ENCODE assay signal across 19 cellular contexts in the genomic region with DNA sequence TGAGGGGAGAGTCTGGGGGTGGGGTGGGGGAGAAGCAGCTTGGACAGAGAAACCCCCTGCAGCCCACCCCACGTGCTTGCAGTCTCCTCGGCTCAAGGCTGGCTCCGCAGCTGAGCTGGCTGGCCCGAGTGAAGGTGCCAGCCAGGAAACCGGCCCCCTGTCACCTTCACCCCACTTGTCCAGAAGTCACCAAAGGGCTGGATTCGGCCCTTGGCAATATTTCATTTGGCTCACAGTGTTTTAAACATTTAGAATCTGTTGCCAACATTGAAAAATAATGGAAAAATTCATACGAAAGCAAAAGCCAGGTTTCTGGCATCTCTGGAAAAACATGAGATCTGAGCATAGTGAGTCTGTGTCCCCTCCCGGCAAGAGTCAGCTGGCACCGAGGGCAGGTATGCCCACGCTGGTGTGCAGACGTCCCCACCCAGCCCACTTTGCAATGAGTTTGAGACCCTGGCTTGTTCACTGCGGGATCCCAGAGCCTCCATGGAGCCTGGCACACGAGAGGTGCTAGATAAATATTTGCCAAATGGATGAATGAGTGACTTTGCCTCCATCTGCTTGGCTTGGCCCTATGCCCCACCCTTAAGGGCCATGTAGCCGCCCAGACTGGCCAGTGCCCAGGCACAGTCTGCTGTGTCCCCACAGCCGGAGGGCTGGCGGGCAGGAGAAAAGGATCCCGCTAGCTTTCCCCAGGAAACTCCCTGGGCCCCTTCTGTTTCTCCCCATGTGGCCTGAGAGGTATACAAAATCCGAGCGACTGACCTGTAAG. TPM values are rescaled to one million over a fixed set of nuclear protein-coding genes. Genes with fewer than 3 reads are reported as not detected.
DNase-seq lines count a peak whose midpoint lies in the region; ATAC-seq and TF ChIP-seq lines count a peak whose summit lies in the region.
"Had no signal": no experiment of that assay in that cellular context is flagged by ENCODE, and none has a peak within 500 bp of the region (broad histone marks: within the 10 kb centered on the region; RNA-seq: fewer than 3 reads in every experiment).

No MANE protein-coding gene starts in this region.

- TF ChIP-seq CTCF in Caco-2 (IDR thresholded peaks at IDR 0.05; ENCODE audit: insufficient read depth in 1 of 2, low read depth in 1 of 2, low read length in 1 of 2, severe bottlenecking in 1 of 2, unreplicated experiment in 1 of 2): no peak
- TF ChIP-seq CTCF in osteoblast (IDR thresholded peaks at IDR 0.05; ENCODE audit: extremely low read depth, low read depth, low read length): no peak
- TF ChIP-seq CTCF in GM20000 (IDR thresholded peaks at IDR 0.05; ENCODE audit: extremely low read depth, missing control alignments): no peak

- no peaks in the 10 kb centered on the region for H3K9me3 Mint-ChIP-seq in Caco-2 (ENCODE audit: unreplicated experiment)
- no peaks in the 10 kb centered on the region for H3K9me3 Mint-ChIP-seq in stimulated activated naive CD8-positive, alpha-beta T cell treated with anti-CD3 and anti-CD28 coated beads, Interleukin-15, amount 100 ng/mL, for 72 hours
- H3K9me3 Mint-ChIP-seq: dendritic cell treated with granulocyte-macrophage colony-stimulating factor and Interleukin-4, amounts not matched to agents 40 ng/mL and 50 ng/mL, for 4 days; natural killer cell; stimulated activated naive B cell treated with anti-CD40 and anti-IgM and Interleukin-4, amounts not matched to agents 10 μg/mL and 1 μg/mL and 100 μg/mL, for 72 hours had no signal

- no peak overlapping the region for H3K4me3 Mint-ChIP-seq in Caco-2 (ENCODE audit: unreplicated experiment)
- no peak overlapping the region for H3K4me3 Mint-ChIP-seq in stimulated activated naive CD8-positive, alpha-beta T cell treated with anti-CD3 and anti-CD28 coated beads, Interleukin-15, amount 100 ng/mL, for 72 hours
- H3K4me3 Mint-ChIP-seq: dendritic cell treated with granulocyte-macrophage colony-stimulating factor and Interleukin-4, amounts not matched to agents 40 ng/mL and 50 ng/mL, for 4 days; natural killer cell; stimulated activated naive B cell treated with anti-CD40 and anti-IgM and Interleukin-4, amounts not matched to agents 10 μg/mL and 1 μg/mL and 100 μg/mL, for 72 hours had no signal

- H3K27me3 ChIP-seq in Caco-2 (replicated peaks; ENCODE audit: control insufficient read depth, insufficient read depth, low read length): no peaks in the 10 kb centered on the region
- H3K27me3 ChIP-seq in osteoblast (ENCODE audit: insufficient read depth, low read length): no peaks in the 10 kb centered on the region
- H3K27me3 ChIP-seq: Peyer's patch, uterus had no signal

- intact Hi-C loops in Caco-2 (cut with micrococcal nuclease; ENCODE audit: unreplicated experiment): no loop called here

- H3K27ac ChIP-seq in osteoblast (ENCODE audit: low read depth, low read length): no peak overlapping the region
- H3K27ac ChIP-seq: GM23248, Peyer's patch, uterus had no signal

- H2AFZ ChIP-seq in osteoblast (ENCODE audit: low read length): peak overlapping the region; percentile 15
- H2AFZ ChIP-seq: GM23248 had no signal

- DNase-seq in Caco-2: no peak
- DNase-seq in NCI-H345 (lab: John Stamatoyannopoulos, UW): peak; percentile 57
- DNase-seq in cerebellar nuclear complex (lab: John Stamatoyannopoulos, UW): peak; percentile 56 to 89
- peak; percentile 31 for DNase-seq in osteoblast (ENCODE audit: insufficient read length, low spot score, missing footprints)
- no peak for DNase-seq in D341Med (ENCODE audit: low spot score)
- DNase-seq in stimulated activated naive CD8-positive, alpha-beta T cell treated with anti-CD3 and anti-CD28 coated beads, Interleukin-15, amount 100 ng/mL, for 72 hours: no peak
- no peak for DNase-seq in GM20000 (ENCODE audit: low spot score)
- DNase-seq in activated effector memory CD4-positive, alpha-beta T cell treated with Interleukin-2 at 50 U/mL for 16 hours: no peak
- DNase-seq: activated CD4-positive, alpha-beta T cell treated with anti-CD3 and anti-CD28 coated beads for 4 hours; GM23248; natural killer cell; NCI-H526 treated with DMSO at 0.1 percent for 48 hours; Peyer's patch; stimulated activated naive B cell treated with anti-CD40 and anti-IgM and Interleukin-4, amounts not matched to agents 10 μg/mL and 1 μg/mL and 100 μg/mL, for 72 hours; uterus had no signal

- peaks cover 10% of the 10 kb centered on the region for H3K36me3 Mint-ChIP-seq in Caco-2 (ENCODE audit: insufficient read depth, unreplicated experiment)
- H3K36me3 Mint-ChIP-seq: natural killer cell; stimulated activated naive B cell treated with anti-CD40 and anti-IgM and Interleukin-4, amounts not matched to agents 10 μg/mL and 1 μg/mL and 100 μg/mL, for 72 hours had no signal

- H4K20me1 ChIP-seq in osteoblast (ENCODE audit: insufficient read depth, low read length): no peaks in the 10 kb centered on the region

- H3K4me1 ChIP-seq in Caco-2 (no peaks in the 10 kb centered on the region), osteoblast (ENCODE audit: insufficient read depth, low read length) (peaks cover 4% of the 10 kb centered on the region)
- H3K4me1 ChIP-seq: Peyer's patch, uterus had no signal

- POLR2A ChIA-PET in Caco-2 (lab: Charles Lee): no interaction called here

- CTCF ChIA-PET in Caco-2 (lab: Charles Lee): no interaction called here

- peak overlapping the region; percentile 35 for H3K27ac Mint-ChIP-seq in Caco-2 (ENCODE audit: unreplicated experiment)
- no peak overlapping the region for H3K27ac Mint-ChIP-seq in stimulated activated naive CD8-positive, alpha-beta T cell treated with anti-CD3 and anti-CD28 coated beads, Interleukin-15, amount 100 ng/mL, for 72 hours
- H3K27ac Mint-ChIP-seq: dendritic cell treated with granulocyte-macrophage colony-stimulating factor and Interleukin-4, amounts not matched to agents 40 ng/mL and 50 ng/mL, for 4 days; natural killer cell; stimulated activated naive B cell treated with anti-CD40 and anti-IgM and Interleukin-4, amounts not matched to agents 10 μg/mL and 1 μg/mL and 100 μg/mL, for 72 hours had no signal

- H3K79me2 ChIP-seq in osteoblast (ENCODE audit: insufficient read depth, low read length): no peaks in the 10 kb centered on the region

- ATAC-seq in stimulated activated naive CD8-positive, alpha-beta T cell treated with anti-CD3 and anti-CD28 coated beads, Interleukin-15, amount 100 ng/mL, for 72 hours: no peak
- ATAC-seq: natural killer cell; stimulated activated naive B cell treated with anti-CD40 and anti-IgM and Interleukin-4, amounts not matched to agents 10 μg/mL and 1 μg/mL and 100 μg/mL, for 72 hours had no signal

- H3K4me3 ChIP-seq in Caco-2 (ENCODE audit: low read depth, low read length) (no peak overlapping the region), osteoblast (ENCODE audit: insufficient read depth, low read length) (no peak overlapping the region)
- H3K4me3 ChIP-seq: GM23248, Peyer's patch, uterus had no signal

- BruUV-seq in Caco-2 (replicated peaks; lab: Mats Ljungman, UMichigan): no TSS peak

- H3K9me3 ChIP-seq in Caco-2 (no peaks in the 10 kb centered on the region), osteoblast (ENCODE audit: low read depth, low read length) (no peaks in the 10 kb centered on the region)
- H3K9me3 ChIP-seq: Peyer's patch, uterus had no signal

- H3K27me3 Mint-ChIP-seq in Caco-2 (ENCODE audit: insufficient read depth, unreplicated experiment): no peaks in the 10 kb centered on the region
- no peaks in the 10 kb centered on the region for H3K27me3 Mint-ChIP-seq in stimulated activated naive CD8-positive, alpha-beta T cell treated with anti-CD3 and anti-CD28 coated beads, Interleukin-15, amount 100 ng/mL, for 72 hours

- no peaks in the 10 kb centered on the region; the same call in 1 of the 2 replicates for H3K36me3 ChIP-seq in Caco-2 (ENCODE audit: control insufficient read depth, insufficient read depth, low read length)
- no peaks in the 10 kb centered on the region for H3K36me3 ChIP-seq in osteoblast (ENCODE audit: insufficient read depth, low read length)
- H3K36me3 ChIP-seq: Peyer's patch, uterus had no signal

- H3K4me1 Mint-ChIP-seq in Caco-2 (ENCODE audit: low read depth, unreplicated experiment): no peaks in the 10 kb centered on the region
- H3K4me1 Mint-ChIP-seq in stimulated activated naive CD8-positive, alpha-beta T cell treated with anti-CD3 and anti-CD28 coated beads, Interleukin-15, amount 100 ng/mL, for 72 hours: no peaks in the 10 kb centered on the region
- H3K4me1 Mint-ChIP-seq: natural killer cell; stimulated activated naive B cell treated with anti-CD40 and anti-IgM and Interleukin-4, amounts not matched to agents 10 μg/mL and 1 μg/mL and 100 μg/mL, for 72 hours had no signal

- H3K4me2 ChIP-seq in osteoblast (ENCODE audit: insufficient read depth, low read length): no peak overlapping the region

RNA-seq across cellular contexts. Expression of a gene that starts 18.2 kb away (rescaled TPM):
- total RNA-seq in Caco-2 (2022) (21.7 and 24.8 TPM in 2 replicates), osteoblast (under 0.01 TPM in 2 replicates)
- total RNA-seq: GM23248, lung microvascular endothelial cell, natural killer cell had no signal

RNA-seq across cellular contexts. Expression of a gene that starts 23.2 kb away (rescaled TPM):
- not detected in 2 replicates for total RNA-seq in Caco-2 (2022)
- not detected in 2 replicates for total RNA-seq in osteoblast
- total RNA-seq: astrocyte, epithelial cell of proximal tubule, GM23248, lung microvascular endothelial cell, Peyer's patch, uterus had no signal

RNA-seq across cellular contexts. Expression of a gene that starts 48.6 kb away (rescaled TPM):
- total RNA-seq in Caco-2 (2022) (2.1 and 3.6 TPM in 2 replicates), osteoblast (1.1 and 1.2 TPM in 2 replicates)
- total RNA-seq: GM23248 had no signal

RNA-seq across cellular contexts. Expression of a gene that starts 57.7 kb away (rescaled TPM):
- 3,380 and 3,645 TPM in 2 replicates for total RNA-seq in Caco-2 (2022)
- under 0.01 TPM in 2 replicates for total RNA-seq in osteoblast
- total RNA-seq: GM23248 had no signal

RNA-seq across cellular contexts. Expression of a gene that starts 59.1 kb away (rescaled TPM):
- total RNA-seq in Caco-2 (2022): 3,944 and 3,946 TPM in 2 replicates
- under 0.01 TPM in 2 replicates for total RNA-seq in osteoblast

Comparison
In these comparisons a context has a peak if more than half of its experiments do, and no peak if none do; other contexts are left out.
1. DNase-seq: peak in NCI-H345 (single experiment), cerebellar nuclear complex (2 of 2) and osteoblast (single experiment); none in Caco-2 (0 of 2), D341Med (single experiment), stimulated activated naive CD8-positive, alpha-beta T cell treated with anti-CD3 and anti-CD28 coated beads, Interleukin-15, amount 100 ng/mL, for 72 hours (0 of 2), GM20000 (single experiment) and activated effector memory CD4-positive, alpha-beta T cell treated with Interleukin-2 at 50 U/mL for 16 hours (single experiment).
2. RNA of a gene that starts 18.2 kb away (total RNA-seq): 21.7 to 24.8 TPM in Caco-2; under 0.01 TPM in osteoblast; every median in the first group is over 10 times any median in the second.